1 cellular context compared by ENCODE assay signal in the genomic region with DNA sequence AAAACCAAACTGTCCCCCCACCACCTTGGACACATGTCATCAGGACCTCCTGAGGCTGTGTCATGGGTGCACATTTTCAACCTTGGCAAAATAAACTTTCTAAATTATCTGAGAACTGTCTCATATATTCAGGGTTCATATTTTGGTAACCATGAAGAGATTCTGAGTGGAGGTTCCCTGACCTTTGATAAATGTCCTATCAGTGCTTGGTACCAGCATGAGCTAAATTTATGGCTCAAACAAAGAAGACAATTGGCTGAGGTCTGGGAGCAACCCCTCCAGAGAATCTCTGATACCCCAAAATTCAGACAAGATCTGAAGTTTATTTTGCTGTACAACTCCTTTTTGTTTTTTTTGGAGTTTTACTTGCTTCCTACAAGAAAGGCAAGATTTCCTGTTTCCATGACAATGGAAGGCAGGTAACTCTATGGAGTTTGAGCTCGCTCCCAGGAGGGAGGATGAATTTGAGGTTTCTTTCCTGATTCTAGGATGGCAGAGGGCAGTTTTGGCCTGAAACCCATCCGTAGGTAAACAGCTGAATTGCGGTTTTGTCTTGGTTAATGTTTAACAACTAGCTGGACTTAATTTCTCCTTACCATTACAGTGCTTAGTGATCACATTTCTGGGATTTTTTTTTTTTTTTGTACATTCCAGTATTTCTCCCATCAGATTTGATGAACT.
TF ChIP-seq lines count a peak whose summit lies in the region.

No MANE protein-coding gene starts in this region.

TF ChIP-seq in H1, 55 proteins besides CTCF, POLR2A, EP300 and RAD21 (continued from another document):
- TF ChIP-seq SRF (IDR thresholded peaks at IDR 0.05; ENCODE audit: low read depth, low read length) = no peak
- no peak for TF ChIP-seq KDM5A (IDR thresholded peaks at IDR 0.05; ENCODE audit: low read length)
- no peak for TF ChIP-seq RXRA (IDR thresholded peaks at IDR 0.05; ENCODE audit: insufficient read depth, low read depth, low read length)
- TF ChIP-seq CHD1 (IDR thresholded peaks at IDR 0.05; ENCODE audit: low read depth, low read length) = no peak
- TF ChIP-seq CBX8 (IDR thresholded peaks at IDR 0.05; ENCODE audit: borderline replicate concordance, low read depth, low read length) = no peak
- TF ChIP-seq, protein P1, sequence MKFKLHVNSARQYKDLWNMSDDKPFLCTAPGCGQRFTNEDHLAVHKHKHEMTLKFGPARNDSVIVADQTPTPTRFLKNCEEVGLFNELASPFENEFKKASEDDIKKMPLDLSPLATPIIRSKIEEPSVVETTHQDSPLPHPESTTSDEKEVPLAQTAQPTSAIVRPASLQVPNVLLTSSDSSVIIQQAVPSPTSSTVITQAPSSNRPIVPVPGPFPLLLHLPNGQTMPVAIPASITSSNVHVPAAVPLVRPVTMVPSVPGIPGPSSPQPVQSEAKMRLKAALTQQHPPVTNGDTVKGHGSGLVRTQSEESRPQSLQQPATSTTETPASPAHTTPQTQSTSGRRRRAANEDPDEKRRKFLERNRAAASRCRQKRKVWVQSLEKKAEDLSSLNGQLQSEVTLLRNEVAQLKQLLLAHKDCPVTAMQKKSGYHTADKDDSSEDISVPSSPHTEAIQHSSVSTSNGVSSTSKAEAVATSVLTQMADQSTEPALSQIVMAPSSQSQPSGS (IDR thresholded peaks at IDR 0.05; ENCODE audit: low read length) = no peak
- TF ChIP-seq, protein P2, sequence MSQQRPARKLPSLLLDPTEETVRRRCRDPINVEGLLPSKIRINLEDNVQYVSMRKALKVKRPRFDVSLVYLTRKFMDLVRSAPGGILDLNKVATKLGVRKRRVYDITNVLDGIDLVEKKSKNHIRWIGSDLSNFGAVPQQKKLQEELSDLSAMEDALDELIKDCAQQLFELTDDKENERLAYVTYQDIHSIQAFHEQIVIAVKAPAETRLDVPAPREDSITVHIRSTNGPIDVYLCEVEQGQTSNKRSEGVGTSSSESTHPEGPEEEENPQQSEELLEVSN (IDR thresholded peaks at IDR 0.05) = no peak
